ENCODE assay signal across 25 cellular contexts in the genomic region with DNA sequence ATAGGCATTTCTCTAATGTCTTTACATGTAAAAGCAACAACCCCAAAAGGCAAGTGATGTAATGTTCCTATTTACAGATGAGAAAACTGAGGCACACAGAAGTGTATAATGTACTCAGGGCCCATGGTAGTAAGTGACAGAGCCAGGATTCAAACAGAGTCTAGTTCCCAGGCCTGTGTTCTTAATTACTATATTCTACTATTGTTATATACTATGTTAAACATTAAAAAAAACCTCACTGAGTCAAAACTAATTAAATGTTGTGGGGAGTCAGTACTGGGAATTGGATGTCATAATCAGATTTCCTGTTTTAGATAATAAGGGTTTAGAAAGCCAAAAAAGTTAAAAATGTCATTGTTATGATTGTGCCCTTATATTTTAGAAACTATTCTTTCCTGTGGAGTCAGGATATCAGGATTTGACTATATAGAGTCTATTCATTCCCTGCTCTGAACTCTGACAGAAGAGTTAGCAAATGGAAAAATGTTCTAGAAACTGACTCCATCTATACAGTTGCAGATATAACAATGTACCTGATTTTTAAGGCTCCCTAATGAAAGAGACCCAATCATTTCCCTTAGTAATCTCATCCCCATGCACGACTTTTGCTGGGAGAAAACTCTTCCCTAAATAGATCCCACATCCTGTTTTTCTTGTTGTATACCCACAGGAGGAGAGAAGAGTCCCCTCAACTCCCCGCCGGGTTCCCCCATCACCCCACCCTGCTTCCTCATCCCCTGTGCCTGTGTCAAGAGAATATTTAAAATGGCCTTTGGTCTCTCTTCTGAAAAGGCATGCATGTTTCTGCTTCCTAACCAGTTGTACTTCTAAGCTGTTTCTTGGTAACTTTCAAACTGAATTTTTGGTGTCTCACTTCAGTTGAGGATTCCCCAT.
"Had no signal": no experiment of that assay in that cellular context is flagged by ENCODE, and none has a peak within 500 bp of the region (broad histone marks: within the 10 kb centered on the region; RNA-seq: fewer than 3 reads in every experiment).

No MANE protein-coding gene starts in this region.

- H3K27me3 ChIP-seq: left lung, stomach, suprapubic skin, tibial artery, upper lobe of right lung had no signal

- ATAC-seq: activated CD4-positive, CD25-positive, alpha-beta regulatory T cell treated with anti-CD3 and anti-CD28 coated beads, Interleukin-2, amount 50 U/mL, for 24 hours; esophagus mucosa; left lung; sciatic nerve; stimulated activated memory B cell treated with anti-CD40 and anti-IgM and Interleukin-4, amounts not matched to agents 10 μg/mL and 1 μg/mL and 100 μg/mL, for 72 hours had no signal

- H3K9me3 ChIP-seq: left lung, stomach, suprapubic skin, tibial artery, upper lobe of right lung had no signal

- H3K27ac ChIP-seq: stomach, suprapubic skin, tibial artery, upper lobe of right lung, WERI-Rb-1 had no signal

- FAIRE-seq: bronchial epithelial cell, islet of Langerhans, TTC549 had no signal

- H3K4me1 ChIP-seq: suprapubic skin had no signal

- DNase-seq: activated CD4-positive, alpha-beta memory T cell treated with anti-CD3 and anti-CD28 coated beads, Interleukin-2, amount 10 ng/mL, durations not matched to agents 7 days and 5 days; activated CD4-positive, alpha-beta T cell treated with anti-CD3 and anti-CD28 coated beads for 48 hours; activated naive CD4-positive, alpha-beta T cell; activated T-cell treated with anti-CD3 and anti-CD28 coated beads, Interleukin-2, amount 50 U/mL, for 48 hours; anterior cingulate cortex; cerebellar nuclear complex; foreskin melanocyte; left lung; mammary epithelial cell; stimulated activated CD4-positive, alpha-beta T cell treated with anti-CD3 and anti-CD28 coated beads, Interleukin-12 subunit alpha, Interleukin-12 subunit beta, amount 100 ng/mL, for 4 hours; stimulated activated CD4-positive, alpha-beta T cell treated with anti-CD3 and anti-CD28 coated beads, Interleukin-4, amount 100 ng/mL, for 24 hours; stomach; tibial artery; upper lobe of right lung; WERI-Rb-1 had no signal

- H3K36me3 ChIP-seq: left lung, upper lobe of right lung had no signal

- H3K4me3 ChIP-seq: coronary artery, left lung, skin epidermis, stomach, suprapubic skin, tibial artery, upper lobe of right lung had no signal
